34 cellular contexts compared by ENCODE assay signal in the genomic region with DNA sequence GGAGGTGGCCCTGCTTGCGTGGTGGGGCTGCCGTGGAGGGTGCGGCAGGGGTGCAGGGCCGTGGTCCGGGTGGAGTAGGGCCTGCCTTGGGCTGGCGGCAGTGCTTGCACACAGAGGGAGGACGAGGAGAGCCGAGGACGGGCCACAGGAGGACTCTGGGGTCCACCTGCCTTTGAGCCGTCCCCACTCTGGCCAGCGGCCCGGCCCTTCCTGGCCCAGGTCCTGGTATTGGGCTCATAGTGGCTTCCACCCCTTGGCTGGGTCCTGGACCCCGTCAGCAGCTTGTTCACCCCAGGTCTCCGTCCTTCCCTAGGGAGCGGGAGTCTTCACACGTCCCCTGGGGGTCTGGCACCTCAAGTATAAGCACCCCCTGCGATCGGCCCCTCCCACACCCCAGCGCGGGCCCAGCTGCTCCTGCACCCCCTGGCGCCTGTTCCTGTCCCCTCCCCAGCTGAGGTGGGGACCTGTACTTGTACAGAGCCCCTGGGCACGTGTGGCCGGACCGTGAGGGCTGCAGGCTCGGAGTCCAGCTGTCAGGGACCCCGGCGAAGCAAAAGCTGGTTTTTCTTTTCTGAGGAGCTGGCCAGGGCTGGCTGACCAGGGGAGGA. TPM values are rescaled to one million over a fixed set of nuclear protein-coding genes. Genes with fewer than 3 reads are reported as not detected.
"Had no signal": no experiment of that assay in that cellular context is flagged by ENCODE, and none has a peak within 500 bp of the region (broad histone marks: within the 10 kb centered on the region; RNA-seq: fewer than 3 reads in every experiment).

No MANE protein-coding gene starts in this region.

- H3K4me1 ChIP-seq: adrenal gland had no signal

- H3K9me3 ChIP-seq: adrenal gland, body of pancreas, breast epithelium had no signal

- DNase-seq: activated B cell treated with CpG ODN at 0.5 μM for 24 hours; activated CD4-positive, alpha-beta memory T cell treated with anti-CD3 and anti-CD28 coated beads, Interleukin-2, amount 10 ng/mL, durations not matched to agents 7 days and 5 days; activated CD4-positive, alpha-beta T cell treated with anti-CD3 and anti-CD28 coated beads for 4 hours; activated CD4-positive, alpha-beta T cell treated with anti-CD3 and anti-CD28 coated beads, Interleukin-2, amount 10 ng/mL, durations not matched to agents 7 days and 5 days; activated CD4-positive, alpha-beta T cell treated with anti-CD3 and anti-CD28 coated beads, Interleukin-2, amount 50 U/mL, for 48 hours; activated CD4-positive, CD25-positive, alpha-beta regulatory T cell treated with anti-CD3 and anti-CD28 coated beads, Interleukin-2, amount 50 U/mL, for 72 hours; activated CD8-positive, alpha-beta memory T cell treated with anti-CD3 and anti-CD28 coated beads for 24 hours; activated CD8-positive, alpha-beta memory T cell treated with anti-CD3 and anti-CD28 coated beads, Interleukin-2, amount 10 ng/mL, durations not matched to agents 7 days and 5 days; activated CD8-positive, alpha-beta memory T cell treated with anti-CD3 and anti-CD28 coated beads, Interleukin-2, amount 50 U/mL, for 48 hours; activated CD8-positive, alpha-beta T cell treated with anti-CD3 and anti-CD28 coated beads, Interleukin-2, amount 10 ng/mL, durations not matched to agents 7 days and 5 days; activated effector memory CD4-positive, alpha-beta T cell treated with Interleukin-2 at 50 U/mL for 16 hours; activated gamma-delta T cell treated with Interleukin-2 at 50 U/mL for 16 hours; activated naive CD4-positive, alpha-beta T cell; activated naive CD4-positive, alpha-beta T cell treated with anti-CD3 and anti-CD28 coated beads for 36 hours; activated naive CD4-positive, alpha-beta T cell treated with anti-CD3 and anti-CD28 coated beads, Interleukin-2, amount 50 U/mL, for 16 hours; activated naive CD8-positive, alpha-beta T cell treated with anti-CD3 and anti-CD28 coated beads for 36 hours; activated T-cell treated with anti-CD3 and anti-CD28 coated beads, Interleukin-2, amount 50 U/mL, for 24 hours; activated T-cell treated with anti-CD3 and anti-CD28 coated beads, Interleukin-2, amount 50 U/mL, for 48 hours; adrenal gland; amniotic stem cell; aorta; body of pancreas; brain microvascular endothelial cell; central memory CD4-positive, alpha-beta T cell; T-helper 1 cell; T-helper 2 cell; T-helper 9 cell had no signal

- H3K27ac ChIP-seq: adrenal gland, body of pancreas, brain microvascular endothelial cell, breast epithelium, VCaP had no signal

- H3K4me3 ChIP-seq: adrenal gland, body of pancreas, breast epithelium had no signal

- H3K36me3 ChIP-seq: adrenal gland, brain microvascular endothelial cell, breast epithelium had no signal

- FAIRE-seq: astrocyte, TTC549 had no signal

- ATAC-seq: activated CD8-positive, alpha-beta memory T cell treated with anti-CD3 and anti-CD28 coated beads, Interleukin-2, amount 10 ng/mL, durations not matched to agents 7 days and 5 days; activated CD8-positive, alpha-beta T cell treated with anti-CD3 and anti-CD28 coated beads, Interleukin-2, amount 10 ng/mL, durations not matched to agents 7 days and 5 days; activated naive CD4-positive, alpha-beta T cell treated with anti-CD3 and anti-CD28 coated beads, Interleukin-2, amount 50 U/mL, for 72 hours; body of pancreas had no signal

RNA-seq across cellular contexts. Expression of gene SOX8, which starts 40.1 kb away (rescaled TPM):
- total RNA-seq: activated CD8-positive, alpha-beta T cell treated with anti-CD3 and anti-CD28 coated beads, Interleukin-2, amount 10 ng/mL, durations not matched to agents 7 days and 5 days had no signal

RNA-seq across cellular contexts. Expression of gene SSTR5, which starts 50.9 kb away (rescaled TPM):
- total RNA-seq: activated B cell treated with CpG ODN at 0.5 μM for 24 hours; activated CD4-positive, alpha-beta memory T cell treated with anti-CD3 and anti-CD28 coated beads, Interleukin-2, amount 10 ng/mL, durations not matched to agents 7 days and 5 days; activated CD4-positive, alpha-beta T cell treated with anti-CD3 and anti-CD28 coated beads, Interleukin-2, amount 10 ng/mL, durations not matched to agents 7 days and 5 days; activated CD8-positive, alpha-beta memory T cell treated with anti-CD3 and anti-CD28 coated beads, Interleukin-2, amount 10 ng/mL, durations not matched to agents 7 days and 5 days; activated CD8-positive, alpha-beta T cell treated with anti-CD3 and anti-CD28 coated beads, Interleukin-2, amount 10 ng/mL, durations not matched to agents 7 days and 5 days; activated naive CD4-positive, alpha-beta T cell treated with anti-CD3 and anti-CD28 coated beads for 36 hours; activated naive CD4-positive, alpha-beta T cell treated with anti-CD3 and anti-CD28 coated beads, Interleukin-2, amount 50 U/mL, for 72 hours; activated naive CD8-positive, alpha-beta T cell treated with anti-CD3 and anti-CD28 coated beads for 36 hours; activated T-helper 2 cell treated with anti-CD3 and anti-CD28 coated beads, Interferon-gamma antibody, Interleukin-2, Interleukin-4, amounts not matched to agents 10 μg/mL and 5 μg/mL and 100 μg/mL, durations not matched to agents 14 hours and 24 hours and 36 hours; astrocyte; breast epithelium; cerebellum had no signal
